ENCODE assay signal across 30 cellular contexts in genomic region chr5:161235569-161235968, GRCh38.
"Had no signal": no experiment of that assay in that cellular context is flagged by ENCODE, and none has a peak within 500 bp of the region (broad histone marks: within the 10 kb centered on the region; RNA-seq: fewer than 3 reads in every experiment).

No MANE protein-coding gene starts in this region.

- H3K4me3 Mint-ChIP-seq: naive thymus-derived CD4-positive, alpha-beta T cell; natural killer cell; nephron; neural progenitor cell; stimulated activated effector memory CD8-positive, alpha-beta T cell treated with anti-CD3 and anti-CD28 coated beads, Interleukin-12 subunit alpha, Interleukin-12 subunit beta, amount 100 ng/mL, for 72 hours; stimulated activated naive B cell treated with anti-CD40 and anti-IgM and Interleukin-4, amounts not matched to agents 10 μg/mL and 1 μg/mL and 100 μg/mL, for 72 hours; stimulated activated naive CD8-positive, alpha-beta T cell treated with anti-CD3 and anti-CD28 coated beads, Interleukin-15, Interleukin-2, amounts not matched to agents 100 ng/mL and 50 ng/mL, for 24 hours had no signal

- H3K9me3 ChIP-seq: ovary, psoas muscle, right lobe of liver, sigmoid colon, stomach, thoracic aorta, thyroid gland, tibial nerve, upper lobe of left lung, uterus had no signal

- H3K4me1 Mint-ChIP-seq: naive thymus-derived CD4-positive, alpha-beta T cell; natural killer cell; nephron; neural progenitor cell; stimulated activated effector memory CD8-positive, alpha-beta T cell treated with anti-CD3 and anti-CD28 coated beads, Interleukin-12 subunit alpha, Interleukin-12 subunit beta, amount 100 ng/mL, for 72 hours; stimulated activated naive B cell treated with anti-CD40 and anti-IgM and Interleukin-4, amounts not matched to agents 10 μg/mL and 1 μg/mL and 100 μg/mL, for 72 hours had no signal

- H3K27ac ChIP-seq: neural progenitor cell, ovary, parathyroid adenoma, psoas muscle, right lobe of liver, sigmoid colon, stomach, thoracic aorta, thyroid gland, tibial nerve, upper lobe of left lung, uterus had no signal

- H3K27ac Mint-ChIP-seq: naive thymus-derived CD4-positive, alpha-beta T cell; natural killer cell; nephron; neural progenitor cell; progenitor cell of endocrine pancreas; stimulated activated effector memory CD8-positive, alpha-beta T cell treated with anti-CD3 and anti-CD28 coated beads, Interleukin-12 subunit alpha, Interleukin-12 subunit beta, amount 100 ng/mL, for 72 hours; stimulated activated naive B cell treated with anti-CD40 and anti-IgM and Interleukin-4, amounts not matched to agents 10 μg/mL and 1 μg/mL and 100 μg/mL, for 72 hours; stimulated activated naive CD8-positive, alpha-beta T cell treated with anti-CD3 and anti-CD28 coated beads, Interleukin-15, Interleukin-2, amounts not matched to agents 100 ng/mL and 50 ng/mL, for 24 hours had no signal

- H3K36me3 ChIP-seq: neural progenitor cell, ovary, right lobe of liver, sigmoid colon, stomach, thoracic aorta, thyroid gland, tibial nerve, upper lobe of left lung, uterus had no signal

- H3K27me3 Mint-ChIP-seq: naive thymus-derived CD4-positive, alpha-beta T cell; progenitor cell of endocrine pancreas; stimulated activated naive B cell treated with anti-CD40 and anti-IgM and Interleukin-4, amounts not matched to agents 10 μg/mL and 1 μg/mL and 100 μg/mL, for 72 hours; stimulated activated naive CD8-positive, alpha-beta T cell treated with anti-CD3 and anti-CD28 coated beads, Interleukin-15, Interleukin-2, amounts not matched to agents 100 ng/mL and 50 ng/mL, for 24 hours had no signal

- H3K27me3 ChIP-seq: neural progenitor cell, ovary, right lobe of liver, sigmoid colon, stomach, thyroid gland, tibial nerve, upper lobe of left lung, uterus had no signal

- H3K4me3 ChIP-seq: neural progenitor cell, ovary, psoas muscle, right lobe of liver, sigmoid colon, stomach, thoracic aorta, thyroid gland, tibial nerve, upper lobe of left lung, uterus had no signal

- DNase-seq: naive thymus-derived CD4-positive, alpha-beta T cell; natural killer cell; occipital lobe; ovary; posterior cingulate gyrus; psoas muscle; retina; right cardiac atrium; right lobe of liver; sigmoid colon; small intestine; stimulated activated CD4-positive, alpha-beta T cell treated with anti-CD3 and anti-CD28 coated beads, Interleukin-15, amount 100 ng/mL, for 24 hours; stimulated activated CD4-positive, alpha-beta T cell treated with anti-CD3 and anti-CD28 coated beads, Interleukin-2, amount 100 ng/mL, for 24 hours; stimulated activated CD4-positive, alpha-beta T cell treated with anti-CD3 and anti-CD28 coated beads, Interleukin-2, amount 100 ng/mL, for 48 hours; stimulated activated CD4-positive, alpha-beta T cell treated with anti-CD3 and anti-CD28 coated beads, Interleukin-4, amount 100 ng/mL, for 24 hours; stimulated activated naive B cell treated with anti-CD40 and anti-IgM and Interleukin-4, amounts not matched to agents 10 μg/mL and 1 μg/mL and 100 μg/mL, for 72 hours; stimulated activated naive CD4-positive, alpha-beta T cell treated with Interleukin-2 at 50 U/mL for 16 hours; stomach; thyroid gland; trophoblast cell; upper lobe of left lung; uterus had no signal

- H3K4me1 ChIP-seq: parathyroid adenoma, psoas muscle, right lobe of liver, sigmoid colon, stomach, thyroid gland, upper lobe of left lung, uterus had no signal

- H3K9me3 Mint-ChIP-seq: nephron had no signal

- ATAC-seq: naive thymus-derived CD4-positive, alpha-beta T cell; natural killer cell; psoas muscle; right cardiac atrium; right lobe of liver; stimulated activated effector memory CD8-positive, alpha-beta T cell treated with anti-CD3 and anti-CD28 coated beads, Interleukin-12 subunit alpha, Interleukin-12 subunit beta, amount 100 ng/mL, for 72 hours; stimulated activated naive B cell treated with anti-CD40 and anti-IgM and Interleukin-4, amounts not matched to agents 10 μg/mL and 1 μg/mL and 100 μg/mL, for 72 hours had no signal

- H3K36me3 Mint-ChIP-seq: naive thymus-derived CD4-positive, alpha-beta T cell; natural killer cell; neural progenitor cell; stimulated activated effector memory CD8-positive, alpha-beta T cell treated with anti-CD3 and anti-CD28 coated beads, Interleukin-12 subunit alpha, Interleukin-12 subunit beta, amount 100 ng/mL, for 72 hours; stimulated activated naive B cell treated with anti-CD40 and anti-IgM and Interleukin-4, amounts not matched to agents 10 μg/mL and 1 μg/mL and 100 μg/mL, for 72 hours had no signal
